26 cellular contexts compared by ENCODE assay signal in genomic region chr3:142898346-142899213, GRCh38. TPM values are rescaled to one million over a fixed set of nuclear protein-coding genes. Genes with fewer than 3 reads are reported as not detected.
"Had no signal": no experiment of that assay in that cellular context is flagged by ENCODE, and none has a peak within 500 bp of the region (broad histone marks: within the 10 kb centered on the region; RNA-seq: fewer than 3 reads in every experiment).

No MANE protein-coding gene starts in this region.

- H3K4me1 Mint-ChIP-seq: activated CD4-positive, alpha-beta T cell treated with anti-CD3 and anti-CD28 coated beads for 36 hours; naive thymus-derived CD4-positive, alpha-beta T cell; neural progenitor cell; stimulated activated memory B cell treated with anti-CD40 and anti-IgM and Interleukin-4, amounts not matched to agents 10 μg/mL and 1 μg/mL and 100 μg/mL, for 72 hours; stimulated activated naive CD8-positive, alpha-beta T cell treated with anti-CD3 and anti-CD28 coated beads, Interleukin-15, amount 100 ng/mL, for 72 hours had no signal

- H2AFZ ChIP-seq: neural progenitor cell had no signal

- H3K4me3 ChIP-seq: breast epithelium, esophagus muscularis mucosa, heart right ventricle, neural progenitor cell, sigmoid colon, uterus had no signal

- H3K9me3 ChIP-seq: breast epithelium, esophagus muscularis mucosa, heart right ventricle, sigmoid colon, uterus had no signal

- H3K36me3 ChIP-seq: breast epithelium, esophagus muscularis mucosa, heart right ventricle, neural progenitor cell, sigmoid colon, uterus had no signal

- H3K9ac ChIP-seq: neural progenitor cell had no signal

- H3K4me2 ChIP-seq: neural progenitor cell had no signal

- H3K9me3 Mint-ChIP-seq: activated naive CD4-positive, alpha-beta T cell treated with anti-CD3 and anti-CD28 coated beads, Interleukin-2, amount 50 U/mL, for 72 hours; activated T-cell treated with anti-CD3 and anti-CD28 coated beads, Interleukin-2, amount 50 U/mL, for 72 hours; neural progenitor cell; stimulated activated naive CD8-positive, alpha-beta T cell treated with anti-CD3 and anti-CD28 coated beads, Interleukin-15, amount 100 ng/mL, for 72 hours had no signal

- H3K27me3 ChIP-seq: breast epithelium, esophagus muscularis mucosa, heart right ventricle, neural progenitor cell, sigmoid colon, uterus had no signal

- DNase-seq: activated CD4-positive, alpha-beta T cell treated with anti-CD3 and anti-CD28 coated beads for 36 hours; activated CD4-positive, alpha-beta T cell treated with anti-CD3 and anti-CD28 coated beads, Interleukin-2, amount 50 U/mL, for 4 hours; activated CD4-positive, CD25-positive, alpha-beta regulatory T cell; activated naive CD4-positive, alpha-beta T cell; activated T-cell treated with anti-CD3 and anti-CD28 coated beads for 4 hours; activated T-cell treated with anti-CD3 and anti-CD28 coated beads, Interleukin-2, amount 50 U/mL, for 72 hours; dermis blood vessel endothelial cell; effector CD4-positive, alpha-beta T cell; foreskin keratinocyte; heart right ventricle; mammary epithelial cell; naive thymus-derived CD4-positive, alpha-beta T cell; sigmoid colon; small intestine; stimulated activated CD4-positive, alpha-beta T cell treated with anti-CD3 and anti-CD28 coated beads, Interleukin-4, amount 100 ng/mL, for 24 hours; stimulated activated naive CD8-positive, alpha-beta T cell treated with anti-CD3 and anti-CD28 coated beads, Interleukin-15, amount 100 ng/mL, for 72 hours; substantia nigra; uterus had no signal

- H3K36me3 Mint-ChIP-seq: activated naive CD4-positive, alpha-beta T cell treated with anti-CD3 and anti-CD28 coated beads, Interleukin-2, amount 50 U/mL, for 72 hours; naive thymus-derived CD4-positive, alpha-beta T cell; neural progenitor cell; stimulated activated memory B cell treated with anti-CD40 and anti-IgM and Interleukin-4, amounts not matched to agents 10 μg/mL and 1 μg/mL and 100 μg/mL, for 72 hours; type B pancreatic cell had no signal

- H3K27ac ChIP-seq: breast epithelium, esophagus muscularis mucosa, foreskin keratinocyte, neural progenitor cell, sigmoid colon, uterus had no signal

- FAIRE-seq: colon, islet of Langerhans, small intestine had no signal

- H3K4me1 ChIP-seq: breast epithelium, esophagus muscularis mucosa, sigmoid colon, uterus had no signal

- ATAC-seq: activated CD4-positive, alpha-beta T cell treated with anti-CD3 and anti-CD28 coated beads for 36 hours; activated naive CD4-positive, alpha-beta T cell treated with anti-CD3 and anti-CD28 coated beads, Interleukin-2, amount 50 U/mL, for 72 hours; activated T-cell treated with anti-CD3 and anti-CD28 coated beads, Interleukin-2, amount 50 U/mL, for 72 hours; foreskin keratinocyte; naive thymus-derived CD4-positive, alpha-beta T cell; stimulated activated memory B cell treated with anti-CD40 and anti-IgM and Interleukin-4, amounts not matched to agents 10 μg/mL and 1 μg/mL and 100 μg/mL, for 72 hours; stimulated activated naive CD8-positive, alpha-beta T cell treated with anti-CD3 and anti-CD28 coated beads, Interleukin-15, amount 100 ng/mL, for 72 hours had no signal

- H3K27ac Mint-ChIP-seq: activated CD4-positive, alpha-beta T cell treated with anti-CD3 and anti-CD28 coated beads for 36 hours; activated naive CD4-positive, alpha-beta T cell treated with anti-CD3 and anti-CD28 coated beads, Interleukin-2, amount 50 U/mL, for 72 hours; activated T-cell treated with anti-CD3 and anti-CD28 coated beads, Interleukin-2, amount 50 U/mL, for 72 hours; naive thymus-derived CD4-positive, alpha-beta T cell; neural progenitor cell; stimulated activated memory B cell treated with anti-CD40 and anti-IgM and Interleukin-4, amounts not matched to agents 10 μg/mL and 1 μg/mL and 100 μg/mL, for 72 hours; stimulated activated naive CD8-positive, alpha-beta T cell treated with anti-CD3 and anti-CD28 coated beads, Interleukin-15, amount 100 ng/mL, for 72 hours; type B pancreatic cell had no signal

- H3K4me3 Mint-ChIP-seq: activated CD4-positive, alpha-beta T cell treated with anti-CD3 and anti-CD28 coated beads for 36 hours; activated T-cell treated with anti-CD3 and anti-CD28 coated beads, Interleukin-2, amount 50 U/mL, for 72 hours; naive thymus-derived CD4-positive, alpha-beta T cell; neural progenitor cell; stimulated activated memory B cell treated with anti-CD40 and anti-IgM and Interleukin-4, amounts not matched to agents 10 μg/mL and 1 μg/mL and 100 μg/mL, for 72 hours; stimulated activated naive CD8-positive, alpha-beta T cell treated with anti-CD3 and anti-CD28 coated beads, Interleukin-15, amount 100 ng/mL, for 72 hours; type B pancreatic cell had no signal

RNA-seq across cellular contexts. Expression of gene PCOLCE2, which starts 9.7 kb away (rescaled TPM):
- total RNA-seq: activated naive CD4-positive, alpha-beta T cell treated with anti-CD3 and anti-CD28 coated beads, Interleukin-2, amount 50 U/mL, for 72 hours; activated T-cell treated with anti-CD3 and anti-CD28 coated beads, Interleukin-2, amount 50 U/mL, for 72 hours; naive thymus-derived CD4-positive, alpha-beta T cell had no signal
- polyA plus RNA-seq: naive thymus-derived CD4-positive, alpha-beta T cell had no signal
